ENCODE assay signal across 8 cellular contexts in the genomic region with DNA sequence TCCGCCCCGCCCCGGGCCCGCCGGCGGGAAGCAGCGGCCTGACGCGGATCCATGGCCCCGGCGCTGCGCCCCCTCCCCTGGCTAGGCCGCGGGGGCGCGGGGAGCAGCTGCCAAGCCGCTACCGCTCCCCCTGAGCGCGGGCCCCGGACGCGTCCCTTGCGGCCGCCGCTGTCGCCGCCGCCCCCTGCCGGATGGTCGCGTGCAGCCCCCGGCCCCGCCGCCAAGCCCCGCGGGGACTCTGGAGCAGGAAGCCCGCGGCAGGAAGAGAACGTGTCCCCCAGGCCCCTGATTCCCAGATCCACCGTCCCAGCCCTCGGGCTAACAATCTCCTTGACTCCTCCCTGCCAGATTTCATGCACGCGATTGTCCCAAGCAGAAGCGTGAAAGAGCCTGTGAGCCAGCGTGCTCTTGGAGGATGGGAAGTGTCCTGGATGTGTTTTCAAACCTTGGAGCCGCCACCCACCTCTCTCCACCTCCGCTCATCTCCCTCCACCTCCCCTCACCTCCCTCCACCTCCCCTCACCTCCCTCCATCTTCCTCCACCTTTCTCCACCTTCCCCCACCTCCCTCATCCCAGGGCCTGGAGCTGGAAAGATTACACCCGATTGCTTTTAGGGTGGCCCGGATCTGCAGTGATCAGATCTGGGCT. TPM values are rescaled to one million over a fixed set of nuclear protein-coding genes. Genes with fewer than 3 reads are reported as not detected.
DNase-seq lines count a peak whose midpoint lies in the region; ATAC-seq, FAIRE-seq and TF ChIP-seq lines count a peak whose summit lies in the region.

No MANE protein-coding gene starts in this region.

- no peaks in the 10 kb centered on the region for H3K36me3 ChIP-seq in CD4-positive, alpha-beta memory T cell (ENCODE audit: insufficient read depth, low read length)
- H3K36me3 ChIP-seq in mammary epithelial cell (ENCODE audit: insufficient read depth, low read length) (no peaks in the 10 kb centered on the region), spleen (no peaks in the 10 kb centered on the region)

- H3K27me3 ChIP-seq in CD4-positive, alpha-beta memory T cell (ENCODE audit: insufficient read depth, low read length) = no peaks in the 10 kb centered on the region
- H3K27me3 ChIP-seq in mammary epithelial cell (ENCODE audit: insufficient read depth, low read length) (no peaks in the 10 kb centered on the region), spleen (replicated peaks in 1 of 7) (peaks cover 0 to 19% (median 0%) of the 10 kb centered on the region in 7 donors)

- peak overlapping the region; percentile 34 for H3K27ac ChIP-seq in CD4-positive, alpha-beta memory T cell (ENCODE audit: low read depth, low read length)
- H3K27ac ChIP-seq in VCaP = peak overlapping the region; percentile 65
- H3K27ac ChIP-seq in mammary epithelial cell (ENCODE audit: insufficient read depth, low read depth, low read length) = peak overlapping the region; percentile 25
- H3K27ac ChIP-seq in spleen = peak overlapping the region; percentile 64 to 84 (median 78)

- POLR2A ChIA-PET in CD4-positive, alpha-beta memory T cell (lab: Charles Lee; ENCODE audit: partially characterized antibody) = interaction anchor here (1.0 to 2.8 kb wide), 6 partner anchors 24 to 307 kb away, joined by 3 to 27 read pairs (median 5); partner anchors contain the start of gene ARHGAP21

- peak overlapping the region; percentile 96 for H2AFZ ChIP-seq in mammary epithelial cell (ENCODE audit: low read depth, low read length)

- H3K9me3 ChIP-seq in CD4-positive, alpha-beta memory T cell (ENCODE audit: control insufficient read depth in 1 of 2, low read length in 2 of 2) = no peaks in the 10 kb centered on the region
- H3K9me3 ChIP-seq in mammary epithelial cell (replicated peaks; ENCODE audit: insufficient read depth, low read length) (no peaks in the 10 kb centered on the region), spleen (no peaks in the 10 kb centered on the region)

- H3K4me2 ChIP-seq in mammary epithelial cell (ENCODE audit: insufficient read depth, low read depth, low read length) = peak overlapping the region; percentile 83

- peak; percentile 85 for FAIRE-seq in HTR-8/SVneo (lab: Jason Lieb, UNC)

- H3K36me3 Mint-ChIP-seq in CD4-positive, alpha-beta memory T cell = no peaks in the 10 kb centered on the region

- no peak for TF ChIP-seq POLR2A in spleen (IDR thresholded peaks at IDR 0.05)

- peaks cover 0 to 4% (median 0%) of the 10 kb centered on the region in 8 donors for H3K9me3 Mint-ChIP-seq in CD4-positive, alpha-beta memory T cell

- H3K27me3 Mint-ChIP-seq in CD4-positive, alpha-beta memory T cell = no peaks in the 10 kb centered on the region

- peak overlapping the region in 1 of 2 donors; percentile 59 for H3K4me3 ChIP-seq in CD4-positive, alpha-beta memory T cell (ENCODE audit: low read length in 2 of 2)
- H3K4me3 ChIP-seq in mammary epithelial cell (replicated peaks in 1 of 3; ENCODE audit: insufficient read depth in 1 of 3, low read depth in 2 of 3, low read length in 3 of 3) = peak overlapping the region in 2 of 3 experiments; percentile 37 to 54
- H3K4me3 ChIP-seq in spleen = peak overlapping the region; percentile 38 to 79 (median 52)

- no TSS peak for BruUV-seq in mammary epithelial cell (replicated peaks; lab: Mats Ljungman, UMichigan)

- in situ Hi-C loops in mammary epithelial cell (cut with MboI; ENCODE audit: low sequenced_read_pairs in 2 of 2) = loop anchor here in 1 of 2 donors (10.0 to 25.0 kb wide), 2 partner anchors 128 to 241 kb away; partner anchors contain the start of gene ARHGAP21

- TF ChIP-seq CTCF in VCaP (conservative IDR thresholded peaks at IDR 0.05) (peak; percentile 66), mammary epithelial cell (conservative IDR thresholded peaks at IDR 0.05 in 1 of 2, IDR thresholded peaks at IDR 0.05 in 1 of 2; ENCODE audit: extremely low read depth in 1 of 2, insufficient read depth in 1 of 2, low read depth in 1 of 2, low read length in 2 of 2) (no peak), spleen (IDR thresholded peaks at IDR 0.05 in 8 of 11, conservative IDR thresholded peaks at IDR 0.05 in 3 of 11) (peak in 10 of 11 experiments; percentile 15 to 70 (median 50))

- peak overlapping the region; percentile 78 to 88 (median 84) for H3K4me3 Mint-ChIP-seq in CD4-positive, alpha-beta memory T cell

- DNase-seq in CD4-positive, alpha-beta memory T cell = peak; percentile 43 to 66 (median 49)
- DNase-seq in HTR-8/SVneo (ENCODE audit: insufficient read length, low spot score) = peak; percentile 61
- no peak for DNase-seq in mammary epithelial cell
- peak; percentile 69 for DNase-seq in iPS-NIHi7 (ENCODE audit: extremely low spot score)
- peak; percentile 89 for DNase-seq in spleen
- DNase-seq in NCI-H774 (lab: John Stamatoyannopoulos, UW) = no peak

- no peak overlapping the region for H3K9ac ChIP-seq in mammary epithelial cell (ENCODE audit: insufficient read depth, low read length)

- peak overlapping the region in 6 of 7 donors; percentile 25 to 85 (median 62) for H3K27ac Mint-ChIP-seq in CD4-positive, alpha-beta memory T cell

- H3K79me2 ChIP-seq in mammary epithelial cell (ENCODE audit: insufficient read depth, low read length) = no peaks in the 10 kb centered on the region

- peaks cover 14% of the 10 kb centered on the region for H3K4me1 ChIP-seq in CD4-positive, alpha-beta memory T cell (ENCODE audit: insufficient read depth, low read length)
- H3K4me1 ChIP-seq in mammary epithelial cell (ENCODE audit: insufficient read depth, low read length) = peaks cover 25% of the 10 kb centered on the region
- peaks cover 0 to 29% (median 14%) of the 10 kb centered on the region in 6 donors for H3K4me1 ChIP-seq in spleen

- intact Hi-C loops in CD4-positive, alpha-beta memory T cell (cut with micrococcal nuclease) = loop anchor here (1.0 to 2.0 kb wide), 5 partner anchors 64 to 310 kb away; partner anchors contain the start of genes ARHGAP21, ENKUR and THNSL1
- intact Hi-C loops in mammary epithelial cell (cut with micrococcal nuclease) (no loop called here), spleen (cut with DNase I; ENCODE audit: low total_unique reads) (no loop called here)

- CTCF ChIA-PET in CD4-positive, alpha-beta memory T cell (lab: Charles Lee; ENCODE audit: partially characterized antibody) = interaction anchor here (0.7 to 2.5 kb wide), 17 partner anchors 11 to 335 kb away, joined by 3 to 13 read pairs (median 5); no protein-coding TSS in a partner anchor
- CTCF ChIA-PET in mammary epithelial cell (lab: Charles Lee; ENCODE audit: low non-redundant PET) = no interaction called here

- peaks cover 14 to 38% (median 21%) of the 10 kb centered on the region in 4 donors for H3K4me1 Mint-ChIP-seq in CD4-positive, alpha-beta memory T cell

- 7% methylated on average over 2 of the region's 50 CpGs for WGBS in mammary epithelial cell (ENCODE audit: low coverage, missing lambda C conversion rate)
- WGBS in spleen, 5 donors = 5 to 13% (median 6%) methylated on average over 14 to 50 of the region's 50 CpGs

- no peaks in the 10 kb centered on the region for H4K20me1 ChIP-seq in mammary epithelial cell (ENCODE audit: insufficient read depth, low read length)

- dilution Hi-C loops in mammary epithelial cell (cut with HindIII; ENCODE audit: low sequenced_read_pairs) = no loop called here

- ATAC-seq in GM19372 (IDR thresholded peaks at IDR 0.05; ENCODE audit: low read depth, unreplicated experiment) = peak; percentile 75

RNA-seq across cellular contexts. Expression of gene PRTFDC1, which starts 0.4 kb away (rescaled TPM):
- under 1 TPM; 0.23 to 0.97 TPM for total RNA-seq in CD4-positive, alpha-beta memory T cell
- polyA plus RNA-seq in CD4-positive, alpha-beta memory T cell = under 1 TPM; 0.21 to 0.39 TPM
- total RNA-seq in mammary epithelial cell (1 to 10 TPM in 1 of 2 donors, not detected in 1; 4.2 TPM), spleen (1 to 10 TPM in 6 of 7 donors, under 1 TPM in 1; 0.85 to 3.8 (median 2.9) TPM)
- polyA plus RNA-seq in mammary epithelial cell (2.3 TPM), spleen (1 to 10 TPM; 1.7 to 3.1 (median 2.3) TPM)
- polyA minus RNA-seq in mammary epithelial cell = 0.83 TPM

Comparison
In these comparisons a context has a peak if more than half of its experiments do, and no peak if none do; other contexts are left out.
1. DNase-seq: peak in CD4-positive, alpha-beta memory T cell (5 of 5), HTR-8/SVneo (single experiment), iPS-NIHi7 (single experiment) and spleen (single experiment); none in mammary epithelial cell (single experiment) and NCI-H774 (single experiment).
2. H3K27ac ChIP-seq: peak in every context shown above with its lines; median percentile 78 in spleen; 65 in VCaP; 34 in CD4-positive, alpha-beta memory T cell; 25 in mammary epithelial cell.
3. CTCF ChIP-seq: peak in VCaP (single experiment) and spleen (10 of 11); none in mammary epithelial cell (0 of 2).